Comparison of ENCODE assay signal across 8 cellular contexts in the genomic region with DNA sequence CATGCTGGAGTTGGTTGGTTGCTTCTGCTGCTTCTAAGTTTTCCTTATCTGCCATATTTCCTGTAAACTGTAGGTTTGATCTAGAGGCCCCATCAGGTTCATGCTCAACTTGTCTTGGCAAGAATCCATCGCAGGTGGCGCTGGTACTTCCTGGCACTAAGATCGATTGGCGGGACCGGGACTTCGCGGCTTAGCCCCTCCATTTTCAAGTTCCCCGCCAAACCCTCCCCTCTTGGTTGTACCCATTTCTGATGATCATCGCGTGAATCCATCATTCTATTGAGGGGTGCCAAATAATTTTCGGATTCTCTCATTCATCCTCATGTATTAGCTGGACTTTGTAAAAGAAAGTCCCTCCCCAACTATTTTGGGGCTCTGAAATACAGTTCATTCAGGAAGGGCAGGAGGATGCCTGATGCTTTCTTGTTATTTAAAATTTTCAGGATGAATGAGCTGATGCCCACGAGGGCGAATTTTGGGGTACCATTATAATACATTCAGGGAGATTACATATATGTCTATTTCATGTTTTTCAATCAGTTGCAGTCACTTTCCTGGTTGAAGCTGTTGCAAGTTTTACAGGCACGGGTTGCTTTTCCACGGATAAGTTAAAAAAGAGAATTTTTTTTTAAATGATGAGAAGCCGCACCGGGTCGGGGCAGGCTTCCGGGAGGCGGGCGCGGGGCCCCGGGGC. TPM values are rescaled to one million over a fixed set of nuclear protein-coding genes. Genes with fewer than 3 reads are reported as not detected.
DNase-seq lines count a peak whose midpoint lies in the region; ATAC-seq and TF ChIP-seq lines count a peak whose summit lies in the region.

No MANE protein-coding gene starts in this region.

- POLR2A ChIA-PET in HEK293T (lab: Yijun Ruan, JAX), result no interaction called here

- CTCF ChIA-PET in HEK293T (lab: Yijun Ruan, JAX), result no interaction called here

- DNase-seq in Daoy (ENCODE audit: low read depth), result peak; percentile 73
- DNase-seq in HEK293T (ENCODE audit: extremely low spot score), result peak; percentile 75
- DNase-seq in NCI-H146 (lab: John Stamatoyannopoulos, UW), result peak; percentile 94
- DNase-seq in T follicular helper cell (ENCODE audit: low read depth), result peak; percentile 79
- DNase-seq in amniotic epithelial cell (ENCODE audit: low read depth), result peak; percentile 15
- DNase-seq in iPS-NIHi7 (ENCODE audit: extremely low spot score), result peak; percentile 85
- DNase-seq in stimulated activated CD4-positive, alpha-beta T cell treated with anti-CD3 and anti-CD28 coated beads, Interleukin-15, amount 100 ng/mL, for 24 hours, result peak; percentile 91

- ATAC-seq in HG02623 (IDR thresholded peaks at IDR 0.05; ENCODE audit: unreplicated experiment), result no peak

TF ChIP-seq in HEK293T, 16 proteins besides CTCF, POLR2A, EP300 and RAD21:
- TF ChIP-seq FOXA1 (IDR thresholded peaks at IDR 0.05), result no peak
- TF ChIP-seq ZNF384 (IDR thresholded peaks at IDR 0.05), result no peak
- TF ChIP-seq L3MBTL2 (conservative IDR thresholded peaks at IDR 0.05), result peak; percentile 87

RNA-seq across cellular contexts. Expression of a gene that starts 0.4 kb away (rescaled TPM):
- total RNA-seq in Daoy (2014; rRNA removed; shearing (Covaris generic)), result 12.6 and 13.4 TPM in 2 replicates

RNA-seq across cellular contexts. Expression of a gene that starts 4.1 kb away (rescaled TPM):
- total RNA-seq in Daoy (2014; rRNA removed; shearing (Covaris generic)), result 37.5 and 39.3 TPM in 2 replicates

Comparison
In these comparisons a context has a peak if more than half of its experiments do, and no peak if none do; other contexts are left out.
1. DNase-seq: peak in every context shown above with its lines; median percentile 94 in NCI-H146; 91 in stimulated activated CD4-positive, alpha-beta T cell treated with anti-CD3 and anti-CD28 coated beads, Interleukin-15, amount 100 ng/mL, for 24 hours; 85 in iPS-NIHi7; 79 in T follicular helper cell; 75 in HEK293T; 73 in Daoy; 15 in amniotic epithelial cell.